In genomic region chr18:57856707-57857280, GRCh38 we compare ENCODE assay signal across 17 cellular contexts. TPM values are rescaled to one million over a fixed set of nuclear protein-coding genes. Genes with fewer than 3 reads are reported as not detected.
"Had no signal": no experiment of that assay in that cellular context is flagged by ENCODE, and none has a peak within 500 bp of the region (broad histone marks: within the 10 kb centered on the region; RNA-seq: fewer than 3 reads in every experiment).

No MANE protein-coding gene starts in this region.

- H3K4me3 ChIP-seq: ascending aorta, breast epithelium, esophagus muscularis mucosa, lower lobe of right lung, right atrium auricular region, thyroid gland had no signal

- ATAC-seq: activated CD4-positive, alpha-beta T cell treated with anti-CD3 and anti-CD28 coated beads for 36 hours; left colon; lower lobe of right lung; natural killer cell treated with Interleukin-12 subunit alpha and Interleukin-12 subunit beta and Interleukin-15 and Interleukin-18, amount 100 ng/mL, for 72 hours; WTC11 had no signal

- H3K9me3 ChIP-seq: ascending aorta, breast epithelium, esophagus muscularis mucosa, lower lobe of right lung, right atrium auricular region, thyroid gland had no signal

- H3K4me1 ChIP-seq: ascending aorta, breast epithelium, esophagus muscularis mucosa, lower lobe of right lung, right atrium auricular region, thyroid gland had no signal

- H3K27ac ChIP-seq: ascending aorta, breast epithelium, esophagus muscularis mucosa, lower lobe of right lung, right atrium auricular region, thyroid gland had no signal

- DNase-seq: activated CD4-positive, alpha-beta T cell treated with anti-CD3 and anti-CD28 coated beads for 36 hours; activated CD4-positive, alpha-beta T cell treated with anti-CD3 and anti-CD28 coated beads, Interleukin-2, amount 50 U/mL, for 48 hours; activated gamma-delta T cell; effector CD4-positive, alpha-beta T cell; left colon; lower lobe of right lung; nucleus accumbens; stimulated activated CD4-positive, alpha-beta T cell treated with anti-CD3 and anti-CD28 coated beads, Interleukin-2, amount 100 ng/mL, for 24 hours; stimulated activated naive CD4-positive, alpha-beta T cell treated with Interleukin-2 at 50 U/mL for 16 hours; thyroid gland had no signal

- H3K27me3 ChIP-seq: ascending aorta, breast epithelium, esophagus muscularis mucosa, right atrium auricular region, thyroid gland had no signal

- H3K36me3 ChIP-seq: ascending aorta, breast epithelium, esophagus muscularis mucosa, lower lobe of right lung, right atrium auricular region, thyroid gland had no signal

RNA-seq across cellular contexts. Expression of gene ATP8B1, which starts 53.7 kb away (rescaled TPM):
- total RNA-seq: activated CD4-positive, alpha-beta T cell treated with anti-CD3 and anti-CD28 coated beads for 36 hours; natural killer cell treated with Interleukin-12 subunit alpha and Interleukin-12 subunit beta and Interleukin-15 and Interleukin-18, amount 100 ng/mL, for 72 hours; T-helper 2 cell treated with Interferon-gamma antibody and Interleukin-4, amounts not matched to agents 100 ng/mL and 5 ng/mL, for 36 hours had no signal
